Comparison of ENCODE assay signal across 24 cellular contexts in the genomic region with DNA sequence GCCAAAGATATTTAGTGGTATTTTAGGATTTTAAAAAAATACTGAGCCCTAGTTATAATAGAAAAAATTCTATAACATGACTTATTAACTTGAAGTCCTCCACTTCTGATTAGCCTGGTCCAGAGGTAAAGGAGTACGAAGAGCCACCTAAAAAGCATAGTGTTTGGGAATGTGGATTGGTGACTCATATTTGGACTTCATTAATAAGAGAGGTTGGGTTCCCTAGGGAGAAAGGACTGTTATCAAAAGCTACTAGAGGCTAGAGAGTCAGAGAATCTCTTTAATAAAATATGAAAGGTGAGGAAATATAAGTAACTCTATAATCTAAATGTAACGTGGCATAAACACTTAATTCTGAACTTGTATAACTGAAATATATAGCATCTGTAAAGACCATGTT.
"Had no signal": no experiment of that assay in that cellular context is flagged by ENCODE, and none has a peak within 500 bp of the region (broad histone marks: within the 10 kb centered on the region; RNA-seq: fewer than 3 reads in every experiment).

No MANE protein-coding gene starts in this region.

- H3K4me1 ChIP-seq: prostate gland had no signal

- H3K27me3 ChIP-seq: cardiac muscle cell, ovary, tibial artery had no signal

- H3K9me3 ChIP-seq: ovary, prostate gland had no signal

- ATAC-seq: activated T-cell treated with anti-CD3 and anti-CD28 coated beads, Interleukin-2, amount 50 U/mL, for 4 hours; left cardiac atrium; natural killer cell treated with Interleukin-12 subunit alpha and Interleukin-12 subunit beta and Interleukin-15 and Interleukin-18, amount 100 ng/mL, for 72 hours; right cardiac atrium; stimulated activated effector memory CD8-positive, alpha-beta T cell treated with anti-CD3 and anti-CD28 coated beads, Interleukin-12 subunit alpha, Interleukin-12 subunit beta, amount 100 ng/mL, for 72 hours; stimulated activated naive CD8-positive, alpha-beta T cell treated with anti-CD3 and anti-CD28 coated beads, Interleukin-15, amount 100 ng/mL, for 72 hours had no signal

- H3K4me3 Mint-ChIP-seq: activated naive CD4-positive, alpha-beta T cell treated with anti-CD3 and anti-CD28 coated beads for 36 hours; activated naive CD8-positive, alpha-beta T cell treated with anti-CD3 and anti-CD28 coated beads, Interleukin-2, amount 10 ng/mL, durations not matched to agents 7 days and 5 days; activated T-cell treated with anti-CD3 and anti-CD28 coated beads, Interleukin-2, amount 50 U/mL, for 4 hours; memory B cell; natural killer cell treated with Interleukin-12 subunit alpha and Interleukin-12 subunit beta and Interleukin-15 and Interleukin-18, amount 100 ng/mL, for 72 hours; stimulated activated effector memory CD8-positive, alpha-beta T cell treated with anti-CD3 and anti-CD28 coated beads, Interleukin-12 subunit alpha, Interleukin-12 subunit beta, amount 100 ng/mL, for 72 hours; stimulated activated naive CD8-positive, alpha-beta T cell treated with anti-CD3 and anti-CD28 coated beads, Interleukin-15, amount 100 ng/mL, for 72 hours had no signal

- H3K4me1 Mint-ChIP-seq: activated naive CD8-positive, alpha-beta T cell treated with anti-CD3 and anti-CD28 coated beads, Interleukin-2, amount 10 ng/mL, durations not matched to agents 7 days and 5 days; memory B cell; stimulated activated effector memory CD8-positive, alpha-beta T cell treated with anti-CD3 and anti-CD28 coated beads, Interleukin-12 subunit alpha, Interleukin-12 subunit beta, amount 100 ng/mL, for 72 hours; stimulated activated naive CD8-positive, alpha-beta T cell treated with anti-CD3 and anti-CD28 coated beads, Interleukin-15, amount 100 ng/mL, for 72 hours had no signal

- H3K27me3 Mint-ChIP-seq: memory B cell; natural killer cell treated with Interleukin-12 subunit alpha and Interleukin-12 subunit beta and Interleukin-15 and Interleukin-18, amount 100 ng/mL, for 72 hours; stimulated activated naive CD8-positive, alpha-beta T cell treated with anti-CD3 and anti-CD28 coated beads, Interleukin-15, amount 100 ng/mL, for 72 hours had no signal

- H3K36me3 Mint-ChIP-seq: activated naive CD8-positive, alpha-beta T cell treated with anti-CD3 and anti-CD28 coated beads, Interleukin-2, amount 10 ng/mL, durations not matched to agents 7 days and 5 days; memory B cell; natural killer cell treated with Interleukin-12 subunit alpha and Interleukin-12 subunit beta and Interleukin-15 and Interleukin-18, amount 100 ng/mL, for 72 hours; stimulated activated effector memory CD8-positive, alpha-beta T cell treated with anti-CD3 and anti-CD28 coated beads, Interleukin-12 subunit alpha, Interleukin-12 subunit beta, amount 100 ng/mL, for 72 hours had no signal

- H3K36me3 ChIP-seq: cardiac muscle cell, ovary, prostate gland, tibial artery had no signal

- H3K27ac ChIP-seq: cardiac muscle cell, ovary, prostate gland, tibial artery had no signal

- DNase-seq: activated CD4-positive, alpha-beta T cell treated with anti-CD3 and anti-CD28 coated beads, Interleukin-2, amount 50 U/mL, for 4 hours; activated CD8-positive, alpha-beta memory T cell treated with anti-CD3 and anti-CD28 coated beads for 24 hours; activated CD8-positive, alpha-beta memory T cell treated with anti-CD3 and anti-CD28 coated beads, Interleukin-2, amount 50 U/mL, for 4 hours; activated naive CD4-positive, alpha-beta T cell treated with anti-CD3 and anti-CD28 coated beads for 36 hours; activated naive CD8-positive, alpha-beta T cell treated with anti-CD3 and anti-CD28 coated beads, Interleukin-2, amount 10 ng/mL, durations not matched to agents 7 days and 5 days; activated T-cell treated with anti-CD3 and anti-CD28 coated beads, Interleukin-2, amount 50 U/mL, for 4 hours; amniotic stem cell; effector CD4-positive, alpha-beta T cell; erythroblast; head of caudate nucleus; hypothalamus; islet precursor cell; left cardiac atrium; ovary; right cardiac atrium; stimulated activated CD4-positive, alpha-beta T cell treated with anti-CD3 and anti-CD28 coated beads, Interleukin-2, amount 100 ng/mL, for 24 hours; stimulated activated naive CD8-positive, alpha-beta T cell treated with anti-CD3 and anti-CD28 coated beads, Interleukin-15, amount 100 ng/mL, for 72 hours; T-helper 1 cell; tibial artery had no signal

- H3K27ac Mint-ChIP-seq: activated naive CD4-positive, alpha-beta T cell treated with anti-CD3 and anti-CD28 coated beads for 36 hours; activated naive CD8-positive, alpha-beta T cell treated with anti-CD3 and anti-CD28 coated beads, Interleukin-2, amount 10 ng/mL, durations not matched to agents 7 days and 5 days; memory B cell; natural killer cell treated with Interleukin-12 subunit alpha and Interleukin-12 subunit beta and Interleukin-15 and Interleukin-18, amount 100 ng/mL, for 72 hours; stimulated activated effector memory CD8-positive, alpha-beta T cell treated with anti-CD3 and anti-CD28 coated beads, Interleukin-12 subunit alpha, Interleukin-12 subunit beta, amount 100 ng/mL, for 72 hours; stimulated activated naive CD8-positive, alpha-beta T cell treated with anti-CD3 and anti-CD28 coated beads, Interleukin-15, amount 100 ng/mL, for 72 hours had no signal

- H3K9me3 Mint-ChIP-seq: activated naive CD8-positive, alpha-beta T cell treated with anti-CD3 and anti-CD28 coated beads, Interleukin-2, amount 10 ng/mL, durations not matched to agents 7 days and 5 days had no signal

- H3K4me3 ChIP-seq: cardiac muscle cell, ovary, prostate gland, tibial artery had no signal
